ENCODE assay signal across 10 cellular contexts in the genomic region with DNA sequence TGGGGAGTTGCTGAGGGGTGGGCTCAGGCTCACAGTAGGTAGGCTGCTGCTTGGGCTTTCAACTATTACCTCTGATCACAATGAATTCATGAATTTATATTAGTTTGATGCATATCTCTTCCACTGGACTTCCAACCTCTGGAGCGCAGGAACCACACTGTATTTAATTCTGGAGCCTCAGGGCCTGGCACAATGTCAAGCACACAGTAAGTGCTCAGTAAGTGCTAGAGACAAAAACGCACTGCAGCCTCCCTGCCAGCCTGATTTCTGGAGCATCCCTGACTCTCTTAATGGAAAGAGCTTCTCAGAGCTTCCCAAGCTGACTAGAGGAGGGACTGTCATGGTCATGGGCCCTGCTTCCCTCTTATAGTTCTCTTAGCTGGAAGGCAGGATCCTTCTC. TPM values are rescaled to one million over a fixed set of nuclear protein-coding genes. Genes with fewer than 3 reads are reported as not detected.
DNase-seq lines count a peak whose midpoint lies in the region; ATAC-seq and TF ChIP-seq lines count a peak whose summit lies in the region.
"Had no signal": no experiment of that assay in that cellular context is flagged by ENCODE, and none has a peak within 500 bp of the region (broad histone marks: within the 10 kb centered on the region; RNA-seq: fewer than 3 reads in every experiment).

No MANE protein-coding gene starts in this region.

- peak overlapping the region; percentile 53 for H3K4me3 Mint-ChIP-seq in activated CD4-positive, alpha-beta T cell treated with anti-CD3 and anti-CD28 coated beads, Interleukin-2, amount 10 ng/mL, durations not matched to agents 7 days and 5 days
- H3K4me3 Mint-ChIP-seq in stimulated activated naive B cell treated with anti-CD40 and anti-IgM and Interleukin-4, amounts not matched to agents 10 μg/mL and 1 μg/mL and 100 μg/mL, for 72 hours: peak overlapping the region; percentile 42 to 45

- H3K27me3 Mint-ChIP-seq in activated CD4-positive, alpha-beta T cell treated with anti-CD3 and anti-CD28 coated beads, Interleukin-2, amount 10 ng/mL, durations not matched to agents 7 days and 5 days: peaks cover 9% of the 10 kb centered on the region
- H3K27me3 Mint-ChIP-seq in stimulated activated naive B cell treated with anti-CD40 and anti-IgM and Interleukin-4, amounts not matched to agents 10 μg/mL and 1 μg/mL and 100 μg/mL, for 72 hours: no peaks in the 10 kb centered on the region

- peak overlapping the region; percentile 92 for H3K27ac Mint-ChIP-seq in activated CD4-positive, alpha-beta T cell treated with anti-CD3 and anti-CD28 coated beads, Interleukin-2, amount 10 ng/mL, durations not matched to agents 7 days and 5 days
- peak overlapping the region; percentile 75 for H3K27ac Mint-ChIP-seq in stimulated activated naive B cell treated with anti-CD40 and anti-IgM and Interleukin-4, amounts not matched to agents 10 μg/mL and 1 μg/mL and 100 μg/mL, for 72 hours

- TF ChIP-seq CTCF in RWPE2 (IDR thresholded peaks at IDR 0.05; ENCODE audit: poor library complexity, severe bottlenecking) (no peak), fibroblast of lung (conservative IDR thresholded peaks at IDR 0.05 in 1 of 2, IDR thresholded peaks at IDR 0.05 in 1 of 2; ENCODE audit: low read depth in 1 of 2, low read length in 2 of 2) (no peak)

- peaks cover 81% of the 10 kb centered on the region for H3K4me1 Mint-ChIP-seq in activated CD4-positive, alpha-beta T cell treated with anti-CD3 and anti-CD28 coated beads, Interleukin-2, amount 10 ng/mL, durations not matched to agents 7 days and 5 days
- H3K4me1 Mint-ChIP-seq in stimulated activated naive B cell treated with anti-CD40 and anti-IgM and Interleukin-4, amounts not matched to agents 10 μg/mL and 1 μg/mL and 100 μg/mL, for 72 hours: peaks cover 61 to 97% of the 10 kb centered on the region in 2 donors

- peaks cover 23% of the 10 kb centered on the region for H3K4me1 ChIP-seq in RWPE2 (ENCODE audit: insufficient read depth, poor library complexity, severe bottlenecking)
- H3K4me1 ChIP-seq in fibroblast of lung (ENCODE audit: control insufficient read depth, extremely low read depth, insufficient read depth, low read length): peaks cover 38% of the 10 kb centered on the region

- H3K27ac ChIP-seq in RWPE2 (ENCODE audit: poor library complexity, severe bottlenecking): peak overlapping the region; percentile 92
- no peak overlapping the region for H3K27ac ChIP-seq in fibroblast of lung (ENCODE audit: insufficient read depth, low read length)

- ATAC-seq in RWPE2 (ENCODE audit: low read depth) (no peak), HG02970 (IDR thresholded peaks at IDR 0.05; ENCODE audit: low FRiP score, unreplicated experiment) (no peak), GM19467 (IDR thresholded peaks at IDR 0.05; ENCODE audit: unreplicated experiment) (no peak)
- no peak for ATAC-seq in stimulated activated naive B cell treated with anti-CD40 and anti-IgM and Interleukin-4, amounts not matched to agents 10 μg/mL and 1 μg/mL and 100 μg/mL, for 72 hours (replicated peaks)

- H3K79me2 ChIP-seq in fibroblast of lung (ENCODE audit: control insufficient read depth, insufficient read depth, low read length): no peaks in the 10 kb centered on the region

- H3K36me3 Mint-ChIP-seq in activated CD4-positive, alpha-beta T cell treated with anti-CD3 and anti-CD28 coated beads, Interleukin-2, amount 10 ng/mL, durations not matched to agents 7 days and 5 days (ENCODE audit: low read depth): no peaks in the 10 kb centered on the region
- no peaks in the 10 kb centered on the region for H3K36me3 Mint-ChIP-seq in stimulated activated naive B cell treated with anti-CD40 and anti-IgM and Interleukin-4, amounts not matched to agents 10 μg/mL and 1 μg/mL and 100 μg/mL, for 72 hours

- CTCF ChIA-PET in activated CD4-positive, alpha-beta T cell treated with anti-CD3 and anti-CD28 coated beads, Interleukin-2, amount 10 ng/mL, durations not matched to agents 7 days and 5 days (lab: Charles Lee): interaction anchor here (0.8 to 23.8 kb wide), 9 partner anchors 10 to 198 kb away, joined by 3 to 560 read pairs (median 8); a partner anchor contains a TSS

- H3K9me3 ChIP-seq in RWPE2 (ENCODE audit: severe bottlenecking): no peaks in the 10 kb centered on the region
- no peaks in the 10 kb centered on the region for H3K9me3 ChIP-seq in fibroblast of lung (ENCODE audit: control insufficient read depth, insufficient read depth, low read depth, low read length)

- DNase-seq in activated CD4-positive, alpha-beta T cell treated with anti-CD3 and anti-CD28 coated beads, Interleukin-2, amount 10 ng/mL, durations not matched to agents 7 days and 5 days: no peak
- DNase-seq in activated CD4-positive, alpha-beta T cell treated with anti-CD3 and anti-CD28 coated beads for 48 hours: no peak
- DNase-seq in RWPE2 (ENCODE audit: low spot score) (no peak), fibroblast of lung (ENCODE audit: low read depth in 2 of 2) (no peak)
- DNase-seq in stimulated activated naive B cell treated with anti-CD40 and anti-IgM and Interleukin-4, amounts not matched to agents 10 μg/mL and 1 μg/mL and 100 μg/mL, for 72 hours: no peak
- DNase-seq in NK-92 treated with Interleukin-12 subunit alpha and Interleukin-12 subunit beta, amount 100 ng/mL, for 24 hours (lab: John Stamatoyannopoulos, UW): no peak
- DNase-seq: ACHN, NCI-H446 had no signal

- H3K36me3 ChIP-seq in RWPE2 (ENCODE audit: low read depth): no peaks in the 10 kb centered on the region
- H3K36me3 ChIP-seq in fibroblast of lung (ENCODE audit: control insufficient read depth, insufficient read depth, low read length): no peaks in the 10 kb centered on the region

- no peaks in the 10 kb centered on the region for H3K9me3 Mint-ChIP-seq in activated CD4-positive, alpha-beta T cell treated with anti-CD3 and anti-CD28 coated beads, Interleukin-2, amount 10 ng/mL, durations not matched to agents 7 days and 5 days
- H3K9me3 Mint-ChIP-seq in stimulated activated naive B cell treated with anti-CD40 and anti-IgM and Interleukin-4, amounts not matched to agents 10 μg/mL and 1 μg/mL and 100 μg/mL, for 72 hours: no peaks in the 10 kb centered on the region

- no peak overlapping the region for H3K9ac ChIP-seq in fibroblast of lung (ENCODE audit: insufficient read depth, low read length)

- H4K20me1 ChIP-seq in fibroblast of lung (ENCODE audit: control insufficient read depth, extremely low read depth, insufficient read depth, low read length): no peaks in the 10 kb centered on the region

- peak overlapping the region; percentile 19 for H2AFZ ChIP-seq in fibroblast of lung (ENCODE audit: low read length)

- no peaks in the 10 kb centered on the region for H3K27me3 ChIP-seq in RWPE2 (ENCODE audit: insufficient read depth, poor library complexity, severe bottlenecking)
- no peaks in the 10 kb centered on the region for H3K27me3 ChIP-seq in fibroblast of lung (ENCODE audit: control insufficient read depth, insufficient read depth, low read length)

- H3K4me3 ChIP-seq in RWPE2 (ENCODE audit: severe bottlenecking) (no peak overlapping the region), fibroblast of lung (replicated peaks in 1 of 4; ENCODE audit: control extremely low read depth in 1 of 4, insufficient read depth in 1 of 4, low read depth in 3 of 4, low read length in 4 of 4) (no peak overlapping the region)

- POLR2A ChIA-PET in activated CD4-positive, alpha-beta T cell treated with anti-CD3 and anti-CD28 coated beads, Interleukin-2, amount 10 ng/mL, durations not matched to agents 7 days and 5 days (lab: Charles Lee): no interaction called here

- H3K4me2 ChIP-seq in fibroblast of lung (ENCODE audit: extremely low read depth, insufficient read depth, low read length): no peak overlapping the region

RNA-seq across cellular contexts. Expression of a gene that starts 33.8 kb away (rescaled TPM):
- total RNA-seq in activated CD4-positive, alpha-beta T cell treated with anti-CD3 and anti-CD28 coated beads, Interleukin-2, amount 10 ng/mL, durations not matched to agents 7 days and 5 days: 10 to 100 TPM; 12.1 to 12.7 TPM
- 1.0 and 1.7 TPM in 2 replicates for total RNA-seq in fibroblast of lung
- 2.0 and 4.9 TPM in 2 replicates for polyA plus RNA-seq in fibroblast of lung
- 2.4 and 5.6 TPM in 2 replicates for polyA plus RNA-seq in fibroblast of lung (2012)
- 4.1 and 13.6 TPM in 2 replicates for polyA minus RNA-seq in fibroblast of lung (ENCODE audit: low replicate concordance)

RNA-seq across cellular contexts. Expression of a gene that starts 60.0 kb away (rescaled TPM):
- under 1 TPM; 0.52 to 0.64 TPM for total RNA-seq in activated CD4-positive, alpha-beta T cell treated with anti-CD3 and anti-CD28 coated beads, Interleukin-2, amount 10 ng/mL, durations not matched to agents 7 days and 5 days
- total RNA-seq in fibroblast of lung: 4.1 and 6.9 TPM in 2 replicates
- polyA plus RNA-seq in fibroblast of lung: 2.3 and 2.5 TPM in 2 replicates
- 2.9 and 3.3 TPM in 2 replicates for polyA plus RNA-seq in fibroblast of lung (2012)
- polyA minus RNA-seq in fibroblast of lung (ENCODE audit: low replicate concordance): 3.8 and 9.3 TPM in 2 replicates
